ENCODE assay signal across 8 cellular contexts in genomic region chr21:43728467-43729390, GRCh38. TPM values are rescaled to one million over a fixed set of nuclear protein-coding genes. Genes with fewer than 3 reads are reported as not detected.
DNase-seq lines count a peak whose midpoint lies in the region; ATAC-seq, FAIRE-seq and TF ChIP-seq lines count a peak whose summit lies in the region.

No MANE protein-coding gene starts in this region.

- ATAC-seq in GM18519 (IDR thresholded peaks at IDR 0.05; ENCODE audit: low FRiP score, unreplicated experiment) (peak; percentile 45), HG02981 (IDR thresholded peaks at IDR 0.05; ENCODE audit: unreplicated experiment) (peak; percentile 64)
- peak; percentile 87 for ATAC-seq in activated CD4-positive, alpha-beta T cell treated with anti-CD3 and anti-CD28 coated beads for 36 hours

- H3K27ac ChIP-seq in kidney (ENCODE audit: low read depth in 2 of 2, low read length in 2 of 2): peak overlapping the region; percentile 92 to 98

- H3K27ac Mint-ChIP-seq in activated CD4-positive, alpha-beta T cell treated with anti-CD3 and anti-CD28 coated beads for 36 hours: peak overlapping the region; percentile 92
- H3K27ac Mint-ChIP-seq in chondrocyte (ENCODE audit: unreplicated experiment): peak overlapping the region; percentile 99

- H3K36me3 ChIP-seq in kidney (ENCODE audit: control insufficient read depth in 1 of 2, insufficient read depth in 2 of 2, low read length in 2 of 2): peaks cover 0 to 5% of the 10 kb centered on the region in 2 donors

- FAIRE-seq in kidney (lab: Jason Lieb, UNC): no peak

- H3K9me3 ChIP-seq in kidney (ENCODE audit: control insufficient read depth in 1 of 2, low read length in 2 of 2): no peaks in the 10 kb centered on the region

- peak; percentile 86 for DNase-seq in NCI-H2196 treated with DMSO at 0.1 percent for 48 hours (lab: John Stamatoyannopoulos, UW; ENCODE audit: unreplicated experiment)
- DNase-seq in activated CD4-positive, alpha-beta T cell treated with anti-CD3 and anti-CD28 coated beads for 36 hours: peak; percentile 90
- DNase-seq in chondrocyte (ENCODE audit: low spot score): peak; percentile 99
- peak; percentile 99 for DNase-seq in kidney
- DNase-seq in stimulated activated CD4-positive, alpha-beta T cell treated with anti-CD3 and anti-CD28 coated beads, Interleukin-12 subunit alpha, Interleukin-12 subunit beta, amount 100 ng/mL, for 4 hours: peak; percentile 73
- DNase-seq in NCI-H1930 (lab: John Stamatoyannopoulos, UW): no peak

- peak; percentile 75 for TF ChIP-seq CTCF in chondrocyte (IDR thresholded peaks at IDR 0.05)
- no peak for TF ChIP-seq CTCF in kidney (IDR thresholded peaks at IDR 0.05; ENCODE audit: borderline replicate concordance, extremely low read depth, insufficient read depth)

- intact Hi-C loops in activated CD4-positive, alpha-beta T cell treated with anti-CD3 and anti-CD28 coated beads for 36 hours (cut with DNase I, micrococcal nuclease): loop anchor here (1.0 to 5.0 kb wide), 7 partner anchors 9 to 1326 kb away; partner anchors contain the start of genes CSTB (in 2 of the 2), HSF2BP (in 1 of the 2), PDXK (in 1 of the 2) and RRP1 (in 1 of the 2)
- intact Hi-C loops in kidney (cut with DNase I): no loop called here

- H3K9me3 Mint-ChIP-seq in activated CD4-positive, alpha-beta T cell treated with anti-CD3 and anti-CD28 coated beads for 36 hours (ENCODE audit: low read depth): no peaks in the 10 kb centered on the region
- no peaks in the 10 kb centered on the region for H3K9me3 Mint-ChIP-seq in chondrocyte (ENCODE audit: low read depth)

- H3K27me3 Mint-ChIP-seq in activated CD4-positive, alpha-beta T cell treated with anti-CD3 and anti-CD28 coated beads for 36 hours: no peaks in the 10 kb centered on the region
- no peaks in the 10 kb centered on the region for H3K27me3 Mint-ChIP-seq in chondrocyte (ENCODE audit: low read depth)

- peaks cover 43 to 49% of the 10 kb centered on the region in 2 donors for H3K4me1 ChIP-seq in kidney (ENCODE audit: control insufficient read depth in 1 of 2, insufficient read depth in 1 of 2, low read depth in 1 of 2, low read length in 2 of 2)

- CTCF ChIA-PET in activated CD4-positive, alpha-beta T cell treated with anti-CD3 and anti-CD28 coated beads for 36 hours (lab: Charles Lee): interaction anchor here (0.5 to 1.4 kb wide), 5 partner anchors 9 to 211 kb away, joined by 3 to 5 read pairs (median 4); no protein-coding TSS in a partner anchor

- H3K4me3 Mint-ChIP-seq in activated CD4-positive, alpha-beta T cell treated with anti-CD3 and anti-CD28 coated beads for 36 hours: peak overlapping the region; percentile 78
- peak overlapping the region; percentile 76 for H3K4me3 Mint-ChIP-seq in chondrocyte (ENCODE audit: unreplicated experiment)

- POLR2A ChIA-PET in activated CD4-positive, alpha-beta T cell treated with anti-CD3 and anti-CD28 coated beads for 36 hours (lab: Charles Lee): interaction anchor here (0.8 to 1.9 kb wide), 2 partner anchors 9 to 329 kb away, joined by 4 to 13 read pairs; no protein-coding TSS in a partner anchor

- H3K36me3 Mint-ChIP-seq in activated CD4-positive, alpha-beta T cell treated with anti-CD3 and anti-CD28 coated beads for 36 hours (ENCODE audit: low read depth): peaks cover 10% of the 10 kb centered on the region
- H3K36me3 Mint-ChIP-seq in chondrocyte (ENCODE audit: low read depth): peaks cover 4% of the 10 kb centered on the region

- peaks cover 71% of the 10 kb centered on the region for H3K4me1 Mint-ChIP-seq in activated CD4-positive, alpha-beta T cell treated with anti-CD3 and anti-CD28 coated beads for 36 hours
- H3K4me1 Mint-ChIP-seq in chondrocyte (ENCODE audit: low read depth): peaks cover 73% of the 10 kb centered on the region

- H3K4me3 ChIP-seq in kidney (ENCODE audit: low read length in 2 of 2): peak overlapping the region; percentile 43 to 52

- H3K9ac ChIP-seq in kidney (ENCODE audit: low read length in 2 of 2): peak overlapping the region; percentile 57 to 66

RNA-seq across cellular contexts. Expression of gene PDXK, which starts 9.8 kb away (rescaled TPM):
- 100 to 1,000 TPM in 1 of 2 experiments, 10 to 100 TPM in 1; 96.9 to 117 TPM for total RNA-seq in activated CD4-positive, alpha-beta T cell treated with anti-CD3 and anti-CD28 coated beads for 36 hours
- total RNA-seq in chondrocyte (213 to 234 TPM (median 216 TPM) in 3 replicates), kidney (210 TPM)
- 122 TPM for polyA plus RNA-seq in kidney (ENCODE audit: insufficient read depth, low read depth, low replicate concordance)

RNA-seq across cellular contexts. Expression of gene CSTB, which starts 47.4 kb away (rescaled TPM):
- 10 to 100 TPM; 29.9 to 30.9 TPM for total RNA-seq in activated CD4-positive, alpha-beta T cell treated with anti-CD3 and anti-CD28 coated beads for 36 hours
- 56.5 to 63.6 TPM (median 57.2 TPM) in 3 replicates for total RNA-seq in chondrocyte
- 74.5 TPM for total RNA-seq in kidney
- 97.8 TPM for polyA plus RNA-seq in kidney (ENCODE audit: insufficient read depth, low read depth, low replicate concordance)

Comparison
In these comparisons a context has a peak if more than half of its experiments do, and no peak if none do; other contexts are left out.
1. DNase-seq: peak in NCI-H2196 treated with DMSO at 0.1 percent for 48 hours (single experiment), activated CD4-positive, alpha-beta T cell treated with anti-CD3 and anti-CD28 coated beads for 36 hours (single experiment), chondrocyte (single experiment), kidney (single experiment) and stimulated activated CD4-positive, alpha-beta T cell treated with anti-CD3 and anti-CD28 coated beads, Interleukin-12 subunit alpha, Interleukin-12 subunit beta, amount 100 ng/mL, for 4 hours (single experiment); none in NCI-H1930 (0 of 2).
2. Peak in every context shown above with its lines, with median percentiles within 50 percentile points of each other: ATAC-seq.